ENCODE assay signal across 15 cellular contexts in the genomic region with DNA sequence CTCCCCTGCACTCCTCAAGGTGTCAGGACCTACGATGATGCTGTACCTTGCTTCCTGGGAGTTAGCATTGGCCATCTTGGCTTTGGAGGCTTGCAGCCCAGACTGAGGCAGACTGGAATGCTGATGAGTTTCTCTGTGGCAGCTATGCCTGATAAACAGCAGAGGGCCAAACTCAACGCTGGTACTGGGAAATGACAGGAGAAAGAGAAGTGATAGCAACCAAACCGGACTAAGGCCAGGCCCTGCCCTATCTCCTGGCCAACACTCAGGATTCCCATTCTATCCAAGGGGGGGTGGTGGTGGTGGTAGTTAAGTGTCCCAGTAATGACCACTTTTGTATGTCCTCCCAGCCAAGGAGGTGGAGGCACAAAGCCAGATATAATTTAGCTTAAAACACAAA.
DNase-seq lines count a peak whose midpoint lies in the region; ATAC-seq, FAIRE-seq and TF ChIP-seq lines count a peak whose summit lies in the region.
"Had no signal": no experiment of that assay in that cellular context is flagged by ENCODE, and none has a peak within 500 bp of the region (broad histone marks: within the 10 kb centered on the region; RNA-seq: fewer than 3 reads in every experiment).

No MANE protein-coding gene starts in this region.

- H3K9ac ChIP-seq in HCT116 (ENCODE audit: low read length) (no peak overlapping the region), K562 (ENCODE audit: insufficient read depth in 1 of 2, low read depth in 2 of 2, low read length in 2 of 2) (no peak overlapping the region)
- H3K9ac ChIP-seq: BLaER1 treated with 17β-estradiol and CSF1 and Interleukin-3, amounts not matched to agents 10 nM and 100 nM had no signal

- FAIRE-seq in K562 (lab: Jason Lieb, UNC), result no peak

- H3K27ac Mint-ChIP-seq in Caco-2 (ENCODE audit: unreplicated experiment), result no peak overlapping the region
- H3K27ac Mint-ChIP-seq: natural killer cell treated with Interleukin-12 subunit alpha and Interleukin-12 subunit beta and Interleukin-15 and Interleukin-18, amount 100 ng/mL, for 72 hours had no signal

- H4K20me1 ChIP-seq in HCT116 (ENCODE audit: insufficient read depth) (no peaks in the 10 kb centered on the region), K562 (replicated peaks; ENCODE audit: control insufficient read depth, insufficient read depth, low read length) (no peaks in the 10 kb centered on the region)
- H4K20me1 ChIP-seq: BLaER1 treated with 17β-estradiol and CSF1 and Interleukin-3, amounts not matched to agents 10 nM and 100 nM had no signal

- TF ChIP-seq POLR2A in HCT116 (IDR thresholded peaks at IDR 0.05; ENCODE audit: borderline replicate concordance, extremely low read depth, insufficient read depth, insufficient read length) (no peak), K562 (conservative IDR thresholded peaks at IDR 0.05) (no peak)

- RAD21 ChIA-PET in HCT116 (lab: Charles Lee; ENCODE audit: low non-redundant PET in 1 of 2, low total read pairs in 2 of 2, uncharacterized antibody in 2 of 2, unreplicated experiment in 2 of 2), result no interaction called here

- H3K4me3 ChIP-seq in Caco-2 (ENCODE audit: low read depth, low read length), result no peak overlapping the region
- H3K4me3 ChIP-seq in HCT116 (replicated peaks in 1 of 2; ENCODE audit: low read depth in 1 of 2, low read length in 2 of 2), result no peak overlapping the region
- H3K4me3 ChIP-seq in K562, result no peak overlapping the region
- no peak overlapping the region for H3K4me3 ChIP-seq in MG63
- H3K4me3 ChIP-seq: BLaER1 treated with 17β-estradiol and CSF1 and Interleukin-3, amounts not matched to agents 10 nM and 100 nM; gastrocnemius medialis; sigmoid colon had no signal

- H3K36me3 ChIP-seq in Caco-2 (ENCODE audit: control insufficient read depth, insufficient read depth, low read length) (no peaks in the 10 kb centered on the region), HCT116 (ENCODE audit: control insufficient read depth in 1 of 2, insufficient read depth in 2 of 2, low read length in 2 of 2) (no peaks in the 10 kb centered on the region), K562 (ENCODE audit: control insufficient read depth, insufficient read depth, low read length) (no peaks in the 10 kb centered on the region), MG63 (no peaks in the 10 kb centered on the region)
- H3K36me3 ChIP-seq: BLaER1 treated with 17β-estradiol and CSF1 and Interleukin-3, amounts not matched to agents 10 nM and 100 nM; gastrocnemius medialis; sigmoid colon had no signal

- H3K9me3 Mint-ChIP-seq in Caco-2 (ENCODE audit: unreplicated experiment), result no peaks in the 10 kb centered on the region
- H3K9me3 Mint-ChIP-seq: natural killer cell treated with Interleukin-12 subunit alpha and Interleukin-12 subunit beta and Interleukin-15 and Interleukin-18, amount 100 ng/mL, for 72 hours had no signal

- in situ Hi-C loops in K562 (cut with MboI), result no loop called here

- no peaks in the 10 kb centered on the region for H3K27me3 Mint-ChIP-seq in Caco-2 (ENCODE audit: insufficient read depth, unreplicated experiment)

- no peaks in the 10 kb centered on the region for H3K4me1 ChIP-seq in Caco-2
- no peaks in the 10 kb centered on the region for H3K4me1 ChIP-seq in HCT116 (ENCODE audit: control insufficient read depth in 1 of 2, insufficient read depth in 2 of 2, low read length in 2 of 2)
- H3K4me1 ChIP-seq in K562 (replicated peaks in 1 of 2; ENCODE audit: control insufficient read depth in 2 of 2, insufficient read depth in 2 of 2, low read length in 2 of 2), result no peaks in the 10 kb centered on the region; a peak in 2 of 5 replicates
- H3K4me1 ChIP-seq: gastrocnemius medialis, sigmoid colon had no signal

- intact Hi-C loops in Caco-2 (cut with micrococcal nuclease; ENCODE audit: unreplicated experiment) (no loop called here), HCT116 (cut with micrococcal nuclease) (no loop called here), K562 (cut with micrococcal nuclease) (no loop called here)

- no peak for TF ChIP-seq RAD21 in HCT116 (IDR thresholded peaks at IDR 0.05; ENCODE audit: low read depth)
- peak; percentile 60 to 65 for TF ChIP-seq RAD21 in K562 (CRISPR knock-in tag; conservative IDR thresholded peaks at IDR 0.05 in 1 of 2, IDR thresholded peaks at IDR 0.05 in 1 of 2)

- no peak overlapping the region for H3K27ac ChIP-seq in HCT116 (ENCODE audit: low read depth, low read length)
- no peak overlapping the region for H3K27ac ChIP-seq in K562 (ENCODE audit: extremely low read depth, low read depth, low read length)
- H3K27ac ChIP-seq: BLaER1 treated with 17β-estradiol and CSF1 and Interleukin-3, amounts not matched to agents 10 nM and 100 nM; gastrocnemius medialis; sigmoid colon had no signal

- TF ChIP-seq CTCF in Caco-2 (IDR thresholded peaks at IDR 0.05; ENCODE audit: insufficient read depth in 1 of 2, low read depth in 1 of 2, low read length in 1 of 2, severe bottlenecking in 1 of 2, unreplicated experiment in 1 of 2) (peak; percentile 24 to 41), HCT116 (IDR thresholded peaks at IDR 0.05 in 2 of 3, conservative IDR thresholded peaks at IDR 0.05 in 1 of 3; ENCODE audit: borderline replicate concordance in 1 of 3, insufficient read depth in 1 of 3, low read depth in 2 of 3, low read length in 2 of 3) (peak in 1 of 3 experiments; percentile 16; a peak in 1 of 6 replicates), K562 (IDR thresholded peaks at IDR 0.05 in 2 of 3, conservative IDR thresholded peaks at IDR 0.05 in 1 of 3; ENCODE audit: insufficient read depth in 2 of 3, low read depth in 1 of 3, low read length in 3 of 3) (peak; percentile 31 to 54 (median 37); a peak in 4 of 6 replicates)

- H3K79me2 ChIP-seq in HCT116 (ENCODE audit: insufficient read depth, low read length) (no peaks in the 10 kb centered on the region), K562 (ENCODE audit: control insufficient read depth, insufficient read depth, low read length) (no peaks in the 10 kb centered on the region)

- ATAC-seq in HCT116 (peak; percentile 74), K562 (peak; percentile 83), GM18867 (IDR thresholded peaks at IDR 0.05; ENCODE audit: unreplicated experiment) (no peak), GM21447 (IDR thresholded peaks at IDR 0.05; ENCODE audit: unreplicated experiment) (no peak)
- ATAC-seq: natural killer cell treated with Interleukin-12 subunit alpha and Interleukin-12 subunit beta and Interleukin-15 and Interleukin-18, amount 100 ng/mL, for 72 hours had no signal

- H3K4me3 Mint-ChIP-seq in Caco-2 (ENCODE audit: unreplicated experiment), result no peak overlapping the region
- H3K4me3 Mint-ChIP-seq: natural killer cell treated with Interleukin-12 subunit alpha and Interleukin-12 subunit beta and Interleukin-15 and Interleukin-18, amount 100 ng/mL, for 72 hours had no signal

- H3K4me2 ChIP-seq in HCT116 (ENCODE audit: low read length), result no peak overlapping the region
- no peak overlapping the region for H3K4me2 ChIP-seq in K562 (ENCODE audit: insufficient read depth, low read length)
- H3K4me2 ChIP-seq: BLaER1 treated with 17β-estradiol and CSF1 and Interleukin-3, amounts not matched to agents 10 nM and 100 nM had no signal

- H2AFZ ChIP-seq in HCT116 (ENCODE audit: low read depth, low read length, poor library complexity, severe bottlenecking), result no peak overlapping the region
- peak overlapping the region; percentile 23 for H2AFZ ChIP-seq in K562 (ENCODE audit: low read depth, low read length)

- no peaks in the 10 kb centered on the region for H3K9me1 ChIP-seq in K562 (ENCODE audit: control insufficient read depth, insufficient read depth, low read length)

- BruUV-seq in Caco-2 (replicated peaks; lab: Mats Ljungman, UMichigan) (no TSS peak), HCT116 (replicated peaks; lab: Mats Ljungman, UMichigan) (no TSS peak), K562 (replicated peaks; lab: Mats Ljungman, UMichigan) (no TSS peak)

- POLR2A ChIA-PET in Caco-2 (lab: Charles Lee) (no interaction called here), HCT116 (lab: Charles Lee) (interaction anchor here (1.0 kb wide), 1 partner anchor 376 kb away, joined by 3 read pairs; the partner anchor contains the start of gene MYLIP), K562 (lab: Yijun Ruan, JAX) (interaction anchor here (0.7 to 1.6 kb wide), 3 partner anchors 16 to 25 kb away, joined by 3 to 7 read pairs (median 5); no protein-coding TSS in a partner anchor)

- H3K4me1 Mint-ChIP-seq in Caco-2 (ENCODE audit: low read depth, unreplicated experiment), result no peaks in the 10 kb centered on the region

- CTCF ChIA-PET in Caco-2 (lab: Charles Lee) (no interaction called here), HCT116 (lab: Charles Lee) (no interaction called here), K562 (lab: Yijun Ruan, JAX; ENCODE audit: low intra/inter-chr PET ratio) (interaction anchor here (0.7 kb wide), 1 partner anchor 305 kb away, joined by 3 read pairs; no protein-coding TSS in a partner anchor)

- DNase-seq in Caco-2 (peak; percentile 35 to 45), HCT116 (ENCODE audit: low read depth, low spot score) (no peak), K562 (ENCODE audit: extremely low read depth in 1 of 4, low spot score in 3 of 4) (peak; percentile 25 to 54 (median 37)), kidney tubule cell (ENCODE audit: low spot score) (peak; percentile 46), MG63 (no peak), NCI-H2227 (lab: John Stamatoyannopoulos, UW; ENCODE audit: unreplicated experiment) (no peak)
- DNase-seq: activated CD4-positive, CD25-positive, alpha-beta regulatory T cell treated with anti-CD3 and anti-CD28 coated beads, Interleukin-2, amount 50 U/mL, for 72 hours; amygdala; gastrocnemius medialis; GF-D8; sigmoid colon had no signal

- H3K36me3 Mint-ChIP-seq in Caco-2 (ENCODE audit: insufficient read depth, unreplicated experiment), result no peaks in the 10 kb centered on the region
- H3K36me3 Mint-ChIP-seq: natural killer cell treated with Interleukin-12 subunit alpha and Interleukin-12 subunit beta and Interleukin-15 and Interleukin-18, amount 100 ng/mL, for 72 hours had no signal

- 10% methylated on average over 3 of the region's 3 CpGs for WGBS in K562 (ENCODE audit: insufficient coverage, low coverage, missing lambda C conversion rate)

- H3K9me2 ChIP-seq in HCT116 (ENCODE audit: insufficient read depth), result no peaks in the 10 kb centered on the region

- TF ChIP-seq EP300 in K562 (IDR thresholded peaks at IDR 0.05; ENCODE audit: low read length), result no peak

- H3K9me3 ChIP-seq in Caco-2 (no peaks in the 10 kb centered on the region), HCT116 (ENCODE audit: control insufficient read depth in 1 of 2, insufficient read depth in 1 of 2, low read depth in 1 of 2, low read length in 2 of 2) (no peaks in the 10 kb centered on the region), K562 (replicated peaks; ENCODE audit: control insufficient read depth, insufficient read depth, low read depth, low read length) (no peaks in the 10 kb centered on the region), MG63 (no peaks in the 10 kb centered on the region)
- H3K9me3 ChIP-seq: gastrocnemius medialis, sigmoid colon had no signal

- H3K27me3 ChIP-seq in Caco-2 (replicated peaks; ENCODE audit: control insufficient read depth, insufficient read depth, low read length), result no peaks in the 10 kb centered on the region
- H3K27me3 ChIP-seq in HCT116 (ENCODE audit: insufficient read depth, low read length), result no peaks in the 10 kb centered on the region
- H3K27me3 ChIP-seq in K562 (ENCODE audit: control insufficient read depth in 2 of 2, insufficient read depth in 2 of 2, low read length in 2 of 2), result no peaks in the 10 kb centered on the region
- H3K27me3 ChIP-seq in MG63, result no peaks in the 10 kb centered on the region
- H3K27me3 ChIP-seq: BLaER1 treated with 17β-estradiol and CSF1 and Interleukin-3, amounts not matched to agents 10 nM and 100 nM; gastrocnemius medialis; sigmoid colon had no signal

Comparison
In these comparisons a context has a peak if more than half of its experiments do, and no peak if none do; other contexts are left out.
1. DNase-seq: peak in Caco-2 (2 of 2), K562 (4 of 4) and kidney tubule cell (single experiment); none in HCT116 (single experiment), MG63 (single experiment) and NCI-H2227 (single experiment).
2. ATAC-seq: peak in HCT116 (single experiment) and K562 (single experiment); none in GM18867 (single experiment) and GM21447 (single experiment).